9 cellular contexts compared by ENCODE assay signal in genomic region chrX:107731831-107732502, GRCh38. TPM values are rescaled to one million over a fixed set of nuclear protein-coding genes. Genes with fewer than 3 reads are reported as not detected.
A peak's percentile ranks its signal among the peaks of the same experiment; 100 is the strongest.
DNase-seq lines count a peak whose midpoint lies in the region; ATAC-seq and TF ChIP-seq lines count a peak whose summit lies in the region.
"Had no signal": no experiment of that assay in that cellular context is flagged by ENCODE, and none has a peak within 500 bp of the region (broad histone marks: within the 10 kb centered on the region; RNA-seq: fewer than 3 reads in every experiment).

No MANE protein-coding gene starts in this region.

- H3K4me1 ChIP-seq in H9 (ENCODE audit: insufficient read depth, low read length): peaks cover 15% of the 10 kb centered on the region; the same call in 1 of the 2 replicates
- H3K4me1 ChIP-seq in RWPE2 (ENCODE audit: insufficient read depth, poor library complexity, severe bottlenecking): peaks cover 28% of the 10 kb centered on the region
- H3K4me1 ChIP-seq in trophoblast cell (ENCODE audit: control insufficient read depth in 1 of 2, insufficient read depth in 2 of 2, low read length in 2 of 2): peaks cover 0 to 5% of the 10 kb centered on the region in 2 experiments

- H3K18ac ChIP-seq in H9 (ENCODE audit: insufficient read length, low read depth, low read length) (no peak overlapping the region), trophoblast cell (ENCODE audit: low read length) (no peak overlapping the region)

- H3K36me3 ChIP-seq in RWPE2 (ENCODE audit: low read depth) (no peaks in the 10 kb centered on the region), trophoblast cell (ENCODE audit: control insufficient read depth in 1 of 2, insufficient read depth in 2 of 2, low read length in 2 of 2) (no peaks in the 10 kb centered on the region)

- no peak for TF ChIP-seq CTCF in H9 (conservative IDR thresholded peaks at IDR 0.05)
- no peak for TF ChIP-seq CTCF in RWPE2 (IDR thresholded peaks at IDR 0.05; ENCODE audit: poor library complexity, severe bottlenecking)
- TF ChIP-seq CTCF in foreskin fibroblast (IDR thresholded peaks at IDR 0.05; ENCODE audit: low read depth, low read length): no peak

- WGBS in H9 (ENCODE audit: extremely low coverage, insufficient read length, low lambda C conversion rate): no CpG with 5 or more reads among the region's 7 CpGs
- WGBS in trophoblast cell (ENCODE audit: extremely low coverage, insufficient coverage, insufficient read length): no CpG with 5 or more reads among the region's 7 CpGs

- H3K27ac Mint-ChIP-seq in H9 (peak overlapping the region in 2 of 3 experiments; percentile 85 to 94; a peak in 4 of 7 replicates), immature natural killer cell (no peak overlapping the region)
- H3K27ac Mint-ChIP-seq: IgD-negative memory B cell had no signal

- H4K8ac ChIP-seq in H9 (replicated peaks; ENCODE audit: insufficient read length, low read depth, low read length) (no peak overlapping the region), trophoblast cell (ENCODE audit: low read depth, low read length) (no peak overlapping the region)

- H3K9me3 ChIP-seq in H9 (ENCODE audit: control insufficient read depth, low read depth, low read length) (no peaks in the 10 kb centered on the region), RWPE2 (ENCODE audit: severe bottlenecking) (no peaks in the 10 kb centered on the region), trophoblast cell (ENCODE audit: insufficient read depth, low read depth, low read length) (no peaks in the 10 kb centered on the region)

- no peak overlapping the region for H2BK15ac ChIP-seq in H9 (ENCODE audit: low read depth, low read length)

- H4K91ac ChIP-seq in H9 (ENCODE audit: insufficient read length, low read depth, low read length) (no peak overlapping the region), trophoblast cell (ENCODE audit: low read depth, low read length) (no peak overlapping the region)

- DNase-seq in H9 (peak; percentile 93), RWPE2 (ENCODE audit: low spot score) (peak; percentile 77), foreskin fibroblast (peak; percentile 71 to 87), trophoblast cell (no peak), COR-L47 (lab: John Stamatoyannopoulos, UW) (no peak), immature natural killer cell (no peak)
- DNase-seq in activated CD4-positive, alpha-beta T cell treated with anti-CD3 and anti-CD28 coated beads, Interleukin-2, amount 50 U/mL, for 4 hours: no peak

- no peak overlapping the region for H3K4me3 ChIP-seq in RWPE2 (ENCODE audit: severe bottlenecking)
- H3K4me3 ChIP-seq in foreskin fibroblast (ENCODE audit: low read depth in 1 of 2, low read length in 2 of 2): no peak overlapping the region
- H3K4me3 ChIP-seq in trophoblast cell (ENCODE audit: low read depth, low read length): no peak overlapping the region

- H3K4me1 Mint-ChIP-seq in H9: peaks cover 30 to 58% of the 10 kb centered on the region in 2 experiments
- H3K4me1 Mint-ChIP-seq in immature natural killer cell: peaks cover 0 to 5% of the 10 kb centered on the region in 2 donors

- H3K27ac ChIP-seq in H9 (ENCODE audit: insufficient read length, low read depth, low read length) (no peak overlapping the region), RWPE2 (ENCODE audit: poor library complexity, severe bottlenecking) (peak overlapping the region; percentile 42), trophoblast cell (ENCODE audit: low read depth, low read length) (no peak overlapping the region)

- no peak overlapping the region for H4K5ac ChIP-seq in H9 (ENCODE audit: insufficient read length, low read depth, low read length)

- H2AK5ac ChIP-seq in H9 (ENCODE audit: insufficient read length, low read length): no peak overlapping the region
- no peak overlapping the region for H2AK5ac ChIP-seq in trophoblast cell (ENCODE audit: low read length)

- peaks cover 3% of the 10 kb centered on the region; the same call in 1 of the 2 replicates for H3K27me3 Mint-ChIP-seq in H9 (ENCODE audit: low read depth)
- peaks cover 0 to 3% (median 0%) of the 10 kb centered on the region in 3 donors for H3K27me3 Mint-ChIP-seq in immature natural killer cell (ENCODE audit: low read depth in 3 of 3)

- no peak overlapping the region for H2BK20ac ChIP-seq in H9 (ENCODE audit: low read depth, low read length, poor library complexity, severe bottlenecking)

- H3K79me2 ChIP-seq in H9 (ENCODE audit: insufficient read depth, low read length) (no peaks in the 10 kb centered on the region), trophoblast cell (ENCODE audit: control insufficient read depth, insufficient read depth, low read length, poor library complexity) (no peaks in the 10 kb centered on the region)

- H3K79me1 ChIP-seq in H9 (ENCODE audit: insufficient read depth, low read depth, low read length, poor library complexity, severe bottlenecking): no peaks in the 10 kb centered on the region
- H3K79me1 ChIP-seq in trophoblast cell (ENCODE audit: low read length): no peaks in the 10 kb centered on the region

- H3K14ac ChIP-seq in H9 (ENCODE audit: insufficient read depth, low read length) (no peak overlapping the region), trophoblast cell (ENCODE audit: low read length) (no peak overlapping the region)

- H4K20me1 ChIP-seq in H9 (ENCODE audit: control insufficient read depth, insufficient read depth, insufficient read length): no peaks in the 10 kb centered on the region

- H3K23ac ChIP-seq in H9 (ENCODE audit: insufficient read length, low read depth, low read length) (no peak overlapping the region), trophoblast cell (ENCODE audit: low read length) (no peak overlapping the region)

- H3K4me2 ChIP-seq in H9 (ENCODE audit: insufficient read depth, insufficient read length, low read length) (no peak overlapping the region), trophoblast cell (ENCODE audit: low read length) (no peak overlapping the region)

- peak overlapping the region; percentile 54 for H4K12ac ChIP-seq in trophoblast cell (ENCODE audit: low read depth, low read length)

- no peaks in the 10 kb centered on the region for H3K27me3 ChIP-seq in H9 (ENCODE audit: insufficient read depth, low read length)
- H3K27me3 ChIP-seq in RWPE2 (ENCODE audit: insufficient read depth, poor library complexity, severe bottlenecking): no peaks in the 10 kb centered on the region
- no peaks in the 10 kb centered on the region for H3K27me3 ChIP-seq in trophoblast cell (ENCODE audit: insufficient read depth, low read length)

- H3K4ac ChIP-seq in H9 (ENCODE audit: low read depth, low read length) (no peak overlapping the region), trophoblast cell (ENCODE audit: low read depth, low read length) (no peak overlapping the region)

- H2AFZ ChIP-seq in H9 (ENCODE audit: low read length): no peak overlapping the region
- no peak overlapping the region for H2AFZ ChIP-seq in trophoblast cell (ENCODE audit: insufficient read depth, low read length, poor library complexity)

- no peak overlapping the region for H2BK5ac ChIP-seq in H9 (ENCODE audit: insufficient read length, low read length)
- no peak overlapping the region for H2BK5ac ChIP-seq in trophoblast cell (ENCODE audit: low read depth, low read length, poor library complexity)

- H2BK12ac ChIP-seq in H9 (ENCODE audit: insufficient read length, low read depth, low read length) (no peak overlapping the region), trophoblast cell (ENCODE audit: low read length) (no peak overlapping the region)

- H3K4me3 Mint-ChIP-seq in H9 (no peak overlapping the region; a peak in 2 of 5 replicates), immature natural killer cell (no peak overlapping the region)
- H3K4me3 Mint-ChIP-seq: IgD-negative memory B cell had no signal

- H3K9me3 Mint-ChIP-seq in H9 (peaks cover 0 to 59% of the 10 kb centered on the region in 2 experiments; a peak in 2 of 5 replicates), immature natural killer cell (no peaks in the 10 kb centered on the region)
- H3K9me3 Mint-ChIP-seq: IgD-negative memory B cell had no signal

- no peak overlapping the region for H3K56ac ChIP-seq in H9 (ENCODE audit: insufficient read length, low read depth, low read length)

- no peak overlapping the region for H2BK120ac ChIP-seq in H9 (ENCODE audit: low read depth, low read length, poor library complexity, severe bottlenecking)
- H2BK120ac ChIP-seq in trophoblast cell (ENCODE audit: insufficient read depth, low read length, poor library complexity): no peak overlapping the region

- H3K23me2 ChIP-seq in H9 (ENCODE audit: insufficient read length, low read depth, low read length, poor library complexity, severe bottlenecking): no peaks in the 10 kb centered on the region

- no peak overlapping the region for H3K9ac ChIP-seq in H9 (ENCODE audit: extremely low read depth, insufficient read length, low read length)
- H3K9ac ChIP-seq in trophoblast cell (ENCODE audit: low read length): no peak overlapping the region

- peaks cover 0 to 4% (median 4%) of the 10 kb centered on the region in 3 experiments; a peak in 3 of 7 replicates for H3K36me3 Mint-ChIP-seq in H9 (ENCODE audit: insufficient read depth in 1 of 3, low read depth in 3 of 3)
- H3K36me3 Mint-ChIP-seq in immature natural killer cell: no peaks in the 10 kb centered on the region

- H3T11ph ChIP-seq in H9 (ENCODE audit: low read length): no peak overlapping the region

- ATAC-seq in RWPE2 (ENCODE audit: low read depth) (peak; percentile 92), GM18870 (IDR thresholded peaks at IDR 0.05; ENCODE audit: unreplicated experiment) (no peak)

RNA-seq across cellular contexts. Expression of gene TSC22D3, which starts 43.6 kb away (rescaled TPM):
- 10.5 and 11.5 TPM in 2 replicates for total RNA-seq in H9 (2021)
- 16.0 and 16.8 TPM in 2 replicates for polyA plus RNA-seq in trophoblast cell (2013)
- 100 to 1,000 TPM; 496 to 775 (median 681) TPM for polyA plus RNA-seq in immature natural killer cell

RNA-seq across cellular contexts. Expression of gene NCBP2L, which starts 45.6 kb away (rescaled TPM):
- not detected in 2 replicates for total RNA-seq in H9 (2021)
- polyA plus RNA-seq in trophoblast cell (2013): not detected in 2 replicates
- polyA plus RNA-seq in immature natural killer cell: not detected
- polyA plus RNA-seq: IgD-negative memory B cell had no signal

Comparison
In these comparisons a context has a peak if more than half of its experiments do, and no peak if none do; other contexts are left out.
1. DNase-seq: peak in H9 (single experiment), RWPE2 (single experiment) and foreskin fibroblast (2 of 2); none in trophoblast cell (0 of 2), COR-L47 (single experiment), activated CD4-positive, alpha-beta T cell treated with anti-CD3 and anti-CD28 coated beads, Interleukin-2, amount 50 U/mL, for 4 hours (0 of 2) and immature natural killer cell (0 of 3).
2. H3K27ac Mint-ChIP-seq: peak in H9 (2 of 3); none in immature natural killer cell (0 of 6).